ENCODE assay signal across 7 cellular contexts in the genomic region with DNA sequence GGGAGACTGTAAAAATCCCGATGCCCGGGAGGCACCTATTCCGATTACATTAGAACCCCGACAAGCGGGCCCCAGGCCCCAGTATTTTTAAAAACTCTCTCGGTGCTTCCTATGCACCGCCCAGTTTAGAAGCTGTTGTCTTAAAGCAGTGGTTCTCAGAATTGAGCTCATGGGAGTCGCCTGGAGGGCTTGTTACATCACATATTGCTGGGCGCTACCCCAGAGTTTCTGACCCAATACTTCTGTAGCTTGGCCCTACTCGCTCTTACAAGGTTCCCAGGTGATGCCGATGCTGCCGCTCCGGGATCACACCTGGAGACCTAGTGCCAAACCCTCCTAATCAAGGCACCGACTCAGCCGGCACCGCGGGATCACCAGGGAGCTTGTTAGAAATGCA. TPM values are rescaled to one million over a fixed set of nuclear protein-coding genes. Genes with fewer than 3 reads are reported as not detected.
DNase-seq lines count a peak whose midpoint lies in the region; ATAC-seq, FAIRE-seq and TF ChIP-seq lines count a peak whose summit lies in the region.

No MANE protein-coding gene starts in this region.

- H3K27me3 ChIP-seq in keratinocyte (ENCODE audit: control insufficient read depth, extremely low read depth, insufficient read depth, low read length) (peaks cover 21% of the 10 kb centered on the region), tibial artery (peaks cover 0 to 76% of the 10 kb centered on the region in 2 donors)

- no peaks in the 10 kb centered on the region for H3K79me2 ChIP-seq in keratinocyte (ENCODE audit: control insufficient read depth, insufficient read depth, low read length)

- TF ChIP-seq CTCF in activated B cell treated with CpG ODN at 0.5 μM for 24 hours (IDR thresholded peaks at IDR 0.05) (no peak), keratinocyte (optimal IDR thresholded peaks at IDR 0.05 in 1 of 3, IDR thresholded peaks at IDR 0.05 in 1 of 3, conservative IDR thresholded peaks at IDR 0.05 in 1 of 3; ENCODE audit: extremely low read depth in 1 of 3, insufficient read depth in 2 of 3, low read length in 3 of 3) (no peak), tibial artery (IDR thresholded peaks at IDR 0.05) (no peak)

- peak overlapping the region; percentile 19 for H3K27ac ChIP-seq in keratinocyte (ENCODE audit: control insufficient read depth, insufficient read depth, low read length)
- H3K27ac ChIP-seq in tibial artery = no peak overlapping the region

- H3K4me2 ChIP-seq in keratinocyte (ENCODE audit: control insufficient read depth, extremely low read depth, insufficient read depth, low read depth, low read length) = peak overlapping the region; percentile 97

- H3K4me1 Mint-ChIP-seq in activated B cell treated with CpG ODN at 0.5 μM for 24 hours = peaks cover 28% of the 10 kb centered on the region

- H3K27me3 Mint-ChIP-seq in activated B cell treated with CpG ODN at 0.5 μM for 24 hours = peaks cover 25% of the 10 kb centered on the region

- H3K9ac ChIP-seq in keratinocyte (ENCODE audit: control insufficient read depth, extremely low read depth, insufficient read depth, low read length) = peak overlapping the region; percentile 73

- POLR2A ChIA-PET in activated B cell treated with CpG ODN at 0.5 μM for 24 hours (lab: Charles Lee) = interaction anchor here (0.8 to 1.6 kb wide), 8 partner anchors 8 to 650 kb away, joined by 3 to 20 read pairs (median 4); no protein-coding TSS in a partner anchor

- no peak overlapping the region for H3K4me3 Mint-ChIP-seq in activated B cell treated with CpG ODN at 0.5 μM for 24 hours

- dilution Hi-C loops in keratinocyte (cut with MboI; ENCODE audit: extremely low pct_ligation_motif_present, low sequenced_read_pairs) = loop anchor here (25.0 kb wide), 2 partner anchors 154 to 554 kb away; no protein-coding TSS in a partner anchor

- DNase-seq in activated B cell treated with CpG ODN at 0.5 μM for 24 hours (no peak), keratinocyte (ENCODE audit: low read depth, low spot score) (no peak), KG1 (lab: John Stamatoyannopoulos, UW) (no peak), putamen (ENCODE audit: low spot score) (no peak), tibial artery (no peak)

- no peaks in the 10 kb centered on the region for H3K9me1 ChIP-seq in keratinocyte (ENCODE audit: control insufficient read depth, extremely low read depth, insufficient read depth, low read length)

- peak; percentile 34 for ATAC-seq in GM19351 (IDR thresholded peaks at IDR 0.05; ENCODE audit: unreplicated experiment)
- peak; percentile 19 for ATAC-seq in HG02943 (IDR thresholded peaks at IDR 0.05; ENCODE audit: low read depth, unreplicated experiment)
- ATAC-seq in activated B cell treated with CpG ODN at 0.5 μM for 24 hours (ENCODE audit: low read depth) = peak; percentile 46

- no peak overlapping the region for H3K27ac Mint-ChIP-seq in activated B cell treated with CpG ODN at 0.5 μM for 24 hours

- no peak for FAIRE-seq in keratinocyte (lab: Jason Lieb, UNC)

- CTCF ChIA-PET in activated B cell treated with CpG ODN at 0.5 μM for 24 hours (lab: Charles Lee) = interaction anchor here (0.7 to 4.7 kb wide), 37 partner anchors 9 to 745 kb away, joined by 3 to 132 read pairs (median 4); no protein-coding TSS in a partner anchor

- peak overlapping the region; percentile 31 to 69 (median 54) for H3K4me3 ChIP-seq in keratinocyte (ENCODE audit: control insufficient read depth in 2 of 3, extremely low read depth in 1 of 3, insufficient read depth in 2 of 3, low read depth in 1 of 3, low read length in 3 of 3)
- peak overlapping the region in 1 of 2 donors; percentile 58 for H3K4me3 ChIP-seq in tibial artery

- no peaks in the 10 kb centered on the region for H4K20me1 ChIP-seq in keratinocyte (ENCODE audit: control insufficient read depth, extremely low read depth, insufficient read depth, low read length)

- H3K4me1 ChIP-seq in keratinocyte (ENCODE audit: control insufficient read depth, extremely low read depth, insufficient read depth, low read length) = peaks cover 32% of the 10 kb centered on the region
- peaks cover 0 to 35% (median 25%) of the 10 kb centered on the region in 4 donors for H3K4me1 ChIP-seq in tibial artery

- no peaks in the 10 kb centered on the region for H3K36me3 Mint-ChIP-seq in activated B cell treated with CpG ODN at 0.5 μM for 24 hours (ENCODE audit: low read depth)

- intact Hi-C loops in activated B cell treated with CpG ODN at 0.5 μM for 24 hours (cut with micrococcal nuclease) = loop anchor here (1.0 to 2.0 kb wide), 6 partner anchors 179 to 651 kb away; no protein-coding TSS in a partner anchor
- intact Hi-C loops in tibial artery (cut with DNase I; ENCODE audit: low total_unique reads) = loop anchor here (2.0 to 10.0 kb wide), 4 partner anchors 171 to 651 kb away; no protein-coding TSS in a partner anchor

- no peaks in the 10 kb centered on the region for H3K36me3 ChIP-seq in keratinocyte (ENCODE audit: control insufficient read depth in 2 of 2, extremely low read depth in 1 of 2, insufficient read depth in 2 of 2, low read length in 2 of 2)
- no peaks in the 10 kb centered on the region for H3K36me3 ChIP-seq in tibial artery

- peaks cover 10% of the 10 kb centered on the region for H3K9me3 Mint-ChIP-seq in activated B cell treated with CpG ODN at 0.5 μM for 24 hours

- peak overlapping the region; percentile 42 for H2AFZ ChIP-seq in keratinocyte (ENCODE audit: control insufficient read depth, low read length)

- H3K9me3 ChIP-seq in keratinocyte (ENCODE audit: control insufficient read depth, low read depth, low read length) (peaks cover 5% of the 10 kb centered on the region), tibial artery (peaks cover 0 to 14% (median 12%) of the 10 kb centered on the region in 3 donors)

RNA-seq across cellular contexts. Expression of gene CPN2, which starts 35.2 kb away (rescaled TPM):
- total RNA-seq in activated B cell treated with CpG ODN at 0.5 μM for 24 hours = not detected in 2 replicates
- not detected in 3 replicates for polyA plus RNA-seq in keratinocyte
- polyA plus RNA-seq in keratinocyte (2011; ENCODE audit: low read depth) = not detected
- polyA plus RNA-seq in keratinocyte (2011; cell fraction: cytosol; rRNA removed) = not detected in 2 replicates
- not detected in 2 replicates for polyA plus RNA-seq in keratinocyte (2011; cell fraction: nucleus; rRNA removed)
- not detected in 2 replicates for polyA plus RNA-seq in keratinocyte (2012; ENCODE audit: low replicate concordance)
- not detected in 3 replicates for polyA minus RNA-seq in keratinocyte
- polyA minus RNA-seq in keratinocyte (2011; cell fraction: cytosol; rRNA and poly(A)+ RNA removed) = not detected
- polyA minus RNA-seq in keratinocyte (2011; cell fraction: nucleus; rRNA and poly(A)+ RNA removed) = not detected in 2 replicates

RNA-seq across cellular contexts. Expression of gene LRRC15, which starts 53.6 kb away (rescaled TPM):
- total RNA-seq in activated B cell treated with CpG ODN at 0.5 μM for 24 hours = not detected in 2 replicates
- polyA plus RNA-seq in keratinocyte = not detected in 3 replicates
- polyA plus RNA-seq in keratinocyte (2011; ENCODE audit: low read depth) = not detected
- not detected in 2 replicates for polyA plus RNA-seq in keratinocyte (2011; cell fraction: cytosol; rRNA removed)
- not detected in 2 replicates for polyA plus RNA-seq in keratinocyte (2011; cell fraction: nucleus; rRNA removed)
- not detected in 2 replicates for polyA plus RNA-seq in keratinocyte (2012; ENCODE audit: low replicate concordance)
- polyA minus RNA-seq in keratinocyte = not detected in 3 replicates
- polyA minus RNA-seq in keratinocyte (2011; cell fraction: cytosol; rRNA and poly(A)+ RNA removed) = not detected
- not detected in 2 replicates for polyA minus RNA-seq in keratinocyte (2011; cell fraction: nucleus; rRNA and poly(A)+ RNA removed)
